8 cellular contexts compared by ENCODE assay signal in genomic region chr19:18438331-18439024, GRCh38. TPM values are rescaled to one million over a fixed set of nuclear protein-coding genes. Genes with fewer than 3 reads are reported as not detected.
A peak's percentile ranks its signal among the peaks of the same experiment; 100 is the strongest.
DNase-seq lines count a peak whose midpoint lies in the region; ATAC-seq and TF ChIP-seq lines count a peak whose summit lies in the region.

No MANE protein-coding gene starts in this region.

- H3K27ac ChIP-seq in breast epithelium (peak overlapping the region; percentile 79 to 87), layer of hippocampus (ENCODE audit: low read depth, low read length) (peak overlapping the region; percentile 73), tibial nerve (peak overlapping the region; percentile 45 to 85 (median 80))

- H3K27me3 ChIP-seq in breast epithelium, result no peaks in the 10 kb centered on the region
- H3K27me3 ChIP-seq in layer of hippocampus (ENCODE audit: control insufficient read depth, insufficient read depth, low read length), result no peaks in the 10 kb centered on the region
- no peaks in the 10 kb centered on the region for H3K27me3 ChIP-seq in tibial nerve

- intact Hi-C loops in breast epithelium (cut with DNase I; ENCODE audit: low total_unique reads), result no loop called here

- H3K4me1 ChIP-seq in breast epithelium, result peaks cover 0 to 19% of the 10 kb centered on the region in 2 donors
- peaks cover 0 to 58% (median 21%) of the 10 kb centered on the region in 4 donors for H3K4me1 ChIP-seq in tibial nerve

- TF ChIP-seq CTCF in breast epithelium (IDR thresholded peaks at IDR 0.05), result no peak
- no peak for TF ChIP-seq CTCF in tibial nerve (IDR thresholded peaks at IDR 0.05)

- no peak for TF ChIP-seq EP300 in tibial nerve (IDR thresholded peaks at IDR 0.05)

- no peaks in the 10 kb centered on the region for H3K36me3 ChIP-seq in breast epithelium
- H3K36me3 ChIP-seq in tibial nerve, result peaks cover 0 to 26% (median 0%) of the 10 kb centered on the region in 3 donors

- DNase-seq in NCI-H2227 (lab: John Stamatoyannopoulos, UW; ENCODE audit: unreplicated experiment), result peak; percentile 29
- DNase-seq in NCI-H2227 treated with DMSO at 0.1 percent for 48 hours (lab: John Stamatoyannopoulos, UW), result no peak
- DNase-seq in breast epithelium (ENCODE audit: low spot score in 2 of 2), result peak in 1 of 2 donors; percentile 50
- no peak for DNase-seq in tibial nerve (ENCODE audit: low spot score in 2 of 2)
- DNase-seq in kidney glomerular epithelial cell (lab: John Stamatoyannopoulos, UW), result no peak
- DNase-seq in midbrain (lab: John Stamatoyannopoulos, UW), result no peak

- 22 to 32% methylated on average over 17 to 23 of the region's 24 CpGs for WGBS in tibial nerve, 2 donors

- H3K9me3 ChIP-seq in breast epithelium (no peaks in the 10 kb centered on the region), tibial nerve (no peaks in the 10 kb centered on the region)

- H3K4me3 ChIP-seq in breast epithelium, result peak overlapping the region; percentile 42 to 79 (median 71)
- H3K4me3 ChIP-seq in tibial nerve, result peak overlapping the region in 3 of 4 donors; percentile 34 to 72 (median 71)

- no peak for ATAC-seq in HG02642 (IDR thresholded peaks at IDR 0.05; ENCODE audit: poor library complexity, unreplicated experiment)

- no peak for TF ChIP-seq POLR2A in breast epithelium (IDR thresholded peaks at IDR 0.05)
- no peak for TF ChIP-seq POLR2A in tibial nerve (IDR thresholded peaks at IDR 0.05)

RNA-seq across cellular contexts. Expression of gene ISYNA1, which starts 0.5 kb away (rescaled TPM):
- total RNA-seq in breast epithelium (10 to 100 TPM in 2 of 3 donors, 1 to 10 TPM in 1; 7.4 to 42.9 (median 40.2) TPM), tibial nerve (10 to 100 TPM; 43.5 to 82.2 (median 52.4) TPM)

RNA-seq across cellular contexts. Expression of gene SSBP4, which starts 19.3 kb away (rescaled TPM):
- total RNA-seq in breast epithelium (10 to 100 TPM; 29.4 to 71.8 (median 46.7) TPM), tibial nerve (100 to 1,000 TPM in 1 of 4 donors, 10 to 100 TPM in 3; 67.4 to 172 (median 84.2) TPM)

RNA-seq across cellular contexts. Expression of gene LRRC25, which starts 41.1 kb away (rescaled TPM):
- total RNA-seq in breast epithelium (10 to 100 TPM in 1 of 3 donors, 1 to 10 TPM in 2; 3.9 to 27.2 (median 7.2) TPM), tibial nerve (10 to 100 TPM in 2 of 4 donors, 1 to 10 TPM in 2; 9.0 to 13.8 (median 9.8) TPM)

RNA-seq across cellular contexts. Expression of gene GDF15, which starts 52.5 kb away (rescaled TPM):
- total RNA-seq in breast epithelium (10 to 100 TPM in 1 of 3 donors, 1 to 10 TPM in 2; 2.7 to 60.3 (median 9.2) TPM), tibial nerve (10 to 100 TPM in 2 of 4 donors, 1 to 10 TPM in 2; 4.2 to 31.0 (median 13.2) TPM)
